ENCODE assay signal across 10 cellular contexts in genomic region chr19:42635233-42635539, GRCh38. TPM values are rescaled to one million over a fixed set of nuclear protein-coding genes. Genes with fewer than 3 reads are reported as not detected.
"Had no signal": no experiment of that assay in that cellular context is flagged by ENCODE, and none has a peak within 500 bp of the region (broad histone marks: within the 10 kb centered on the region; RNA-seq: fewer than 3 reads in every experiment).

No MANE protein-coding gene starts in this region.

- H3K27me3 ChIP-seq: esophagus squamous epithelium, heart right ventricle, sigmoid colon, upper lobe of left lung had no signal

- H3K27ac ChIP-seq: esophagus squamous epithelium, heart right ventricle, psoas muscle, sigmoid colon, upper lobe of left lung had no signal

- H3K36me3 ChIP-seq: esophagus squamous epithelium, heart right ventricle, sigmoid colon, upper lobe of left lung had no signal

- H3K9me3 ChIP-seq: esophagus squamous epithelium, heart right ventricle, psoas muscle, sigmoid colon, upper lobe of left lung had no signal

- H3K4me1 ChIP-seq: esophagus squamous epithelium, heart right ventricle, psoas muscle, sigmoid colon, upper lobe of left lung had no signal

- ATAC-seq: heart right ventricle, psoas muscle had no signal

- H3K4me3 ChIP-seq: esophagus squamous epithelium, heart right ventricle, psoas muscle, sigmoid colon, upper lobe of left lung had no signal

- DNase-seq: esophagus squamous epithelium; foreskin melanocyte; heart right ventricle; mesenchymal stem cell; psoas muscle; sigmoid colon; stimulated activated naive CD4-positive, alpha-beta T cell treated with Interleukin-2 at 50 U/mL for 16 hours; upper lobe of left lung had no signal

RNA-seq across cellular contexts. Expression of gene CEACAM8, which starts 40.5 kb away (rescaled TPM):
- total RNA-seq: bronchial epithelial cell; esophagus squamous epithelium; natural killer cell treated with Interleukin-12 subunit alpha and Interleukin-12 subunit beta and Interleukin-15 and Interleukin-18, amount 100 ng/mL, for 72 hours; sigmoid colon had no signal
- polyA plus RNA-seq: heart right ventricle had no signal
